10 cellular contexts compared by ENCODE assay signal in genomic region chr4:98204236-98204553, GRCh38. TPM values are rescaled to one million over a fixed set of nuclear protein-coding genes. Genes with fewer than 3 reads are reported as not detected.
DNase-seq lines count a peak whose midpoint lies in the region; ATAC-seq and TF ChIP-seq lines count a peak whose summit lies in the region.
"Had no signal": no experiment of that assay in that cellular context is flagged by ENCODE, and none has a peak within 500 bp of the region (broad histone marks: within the 10 kb centered on the region; RNA-seq: fewer than 3 reads in every experiment).

No MANE protein-coding gene starts in this region.

- no peak for ATAC-seq in activated naive CD8-positive, alpha-beta T cell treated with anti-CD3 and anti-CD28 coated beads, Interleukin-2, amount 50 U/mL, for 24 hours
- ATAC-seq in HG02588 (IDR thresholded peaks at IDR 0.05; ENCODE audit: unreplicated experiment) (peak; percentile 56), HG03457 (IDR thresholded peaks at IDR 0.05; ENCODE audit: unreplicated experiment) (peak; percentile 49)
- ATAC-seq in stimulated activated naive CD8-positive, alpha-beta T cell treated with anti-CD3 and anti-CD28 coated beads, Interleukin-15, amount 100 ng/mL, for 72 hours = peak; percentile 77

- peaks cover 17% of the 10 kb centered on the region for H3K4me1 Mint-ChIP-seq in activated naive CD8-positive, alpha-beta T cell treated with anti-CD3 and anti-CD28 coated beads for 36 hours
- H3K4me1 Mint-ChIP-seq in activated naive CD8-positive, alpha-beta T cell treated with anti-CD3 and anti-CD28 coated beads, Interleukin-2, amount 50 U/mL, for 24 hours = peaks cover 9% of the 10 kb centered on the region
- peaks cover 9% of the 10 kb centered on the region for H3K4me1 Mint-ChIP-seq in stimulated activated naive CD8-positive, alpha-beta T cell treated with anti-CD3 and anti-CD28 coated beads, Interleukin-15, amount 100 ng/mL, for 72 hours
- peaks cover 9% of the 10 kb centered on the region for H3K4me1 Mint-ChIP-seq in activated naive CD4-positive, alpha-beta T cell treated with anti-CD3 and anti-CD28 coated beads for 36 hours (ENCODE audit: low read depth)

- H3K27ac Mint-ChIP-seq in activated naive CD8-positive, alpha-beta T cell treated with anti-CD3 and anti-CD28 coated beads for 36 hours = peak overlapping the region; percentile 93
- no peak overlapping the region for H3K27ac Mint-ChIP-seq in activated naive CD8-positive, alpha-beta T cell treated with anti-CD3 and anti-CD28 coated beads, Interleukin-2, amount 50 U/mL, for 24 hours
- peak overlapping the region in 1 of 2 donors; percentile 85 for H3K27ac Mint-ChIP-seq in stimulated activated naive CD8-positive, alpha-beta T cell treated with anti-CD3 and anti-CD28 coated beads, Interleukin-15, amount 100 ng/mL, for 72 hours
- H3K27ac Mint-ChIP-seq in activated naive CD4-positive, alpha-beta T cell treated with anti-CD3 and anti-CD28 coated beads for 36 hours = no peak overlapping the region

- H3K9me3 ChIP-seq in colonic mucosa = no peaks in the 10 kb centered on the region
- H3K9me3 ChIP-seq: adrenal gland had no signal

- H3K4me3 ChIP-seq in colonic mucosa = no peak overlapping the region
- H3K4me3 ChIP-seq: adrenal gland had no signal

- H3K4me1 ChIP-seq in colonic mucosa = no peaks in the 10 kb centered on the region
- H3K4me1 ChIP-seq: adrenal gland had no signal

- DNase-seq in activated naive CD8-positive, alpha-beta T cell treated with anti-CD3 and anti-CD28 coated beads for 36 hours = no peak
- DNase-seq in activated naive CD8-positive, alpha-beta T cell treated with anti-CD3 and anti-CD28 coated beads, Interleukin-2, amount 50 U/mL, for 24 hours = no peak
- DNase-seq in stimulated activated naive CD8-positive, alpha-beta T cell treated with anti-CD3 and anti-CD28 coated beads, Interleukin-15, amount 100 ng/mL, for 72 hours = no peak
- DNase-seq in activated CD4-positive, CD25-positive, alpha-beta regulatory T cell treated with anti-CD3 and anti-CD28 coated beads, Interleukin-2, amount 50 U/mL, for 72 hours = no peak
- DNase-seq in colonic mucosa = no peak
- DNase-seq in activated naive CD4-positive, alpha-beta T cell treated with anti-CD3 and anti-CD28 coated beads for 36 hours = no peak
- DNase-seq: adrenal gland, IMR-90 had no signal

- CTCF ChIA-PET in activated naive CD4-positive, alpha-beta T cell treated with anti-CD3 and anti-CD28 coated beads for 36 hours (lab: Charles Lee) = no interaction called here

- H3K4me3 Mint-ChIP-seq in activated naive CD8-positive, alpha-beta T cell treated with anti-CD3 and anti-CD28 coated beads for 36 hours = peak overlapping the region; percentile 62
- no peak overlapping the region for H3K4me3 Mint-ChIP-seq in activated naive CD8-positive, alpha-beta T cell treated with anti-CD3 and anti-CD28 coated beads, Interleukin-2, amount 50 U/mL, for 24 hours
- peak overlapping the region in 1 of 2 donors; percentile 55 for H3K4me3 Mint-ChIP-seq in stimulated activated naive CD8-positive, alpha-beta T cell treated with anti-CD3 and anti-CD28 coated beads, Interleukin-15, amount 100 ng/mL, for 72 hours
- no peak overlapping the region for H3K4me3 Mint-ChIP-seq in activated naive CD4-positive, alpha-beta T cell treated with anti-CD3 and anti-CD28 coated beads for 36 hours

- no peak overlapping the region for H3K9ac ChIP-seq in colonic mucosa (ENCODE audit: low read depth in 2 of 2, low read length in 2 of 2)

- H3K9me3 Mint-ChIP-seq in activated naive CD8-positive, alpha-beta T cell treated with anti-CD3 and anti-CD28 coated beads for 36 hours = peaks cover 5% of the 10 kb centered on the region
- peaks cover 9% of the 10 kb centered on the region for H3K9me3 Mint-ChIP-seq in activated naive CD8-positive, alpha-beta T cell treated with anti-CD3 and anti-CD28 coated beads, Interleukin-2, amount 50 U/mL, for 24 hours
- H3K9me3 Mint-ChIP-seq in stimulated activated naive CD8-positive, alpha-beta T cell treated with anti-CD3 and anti-CD28 coated beads, Interleukin-15, amount 100 ng/mL, for 72 hours = peaks cover 11 to 19% of the 10 kb centered on the region in 2 donors
- H3K9me3 Mint-ChIP-seq in activated naive CD4-positive, alpha-beta T cell treated with anti-CD3 and anti-CD28 coated beads for 36 hours = peaks cover 5% of the 10 kb centered on the region

- no peaks in the 10 kb centered on the region for H3K27me3 Mint-ChIP-seq in activated naive CD8-positive, alpha-beta T cell treated with anti-CD3 and anti-CD28 coated beads for 36 hours
- H3K27me3 Mint-ChIP-seq in activated naive CD8-positive, alpha-beta T cell treated with anti-CD3 and anti-CD28 coated beads, Interleukin-2, amount 50 U/mL, for 24 hours = peaks cover 3% of the 10 kb centered on the region
- H3K27me3 Mint-ChIP-seq in stimulated activated naive CD8-positive, alpha-beta T cell treated with anti-CD3 and anti-CD28 coated beads, Interleukin-15, amount 100 ng/mL, for 72 hours = no peaks in the 10 kb centered on the region
- no peaks in the 10 kb centered on the region for H3K27me3 Mint-ChIP-seq in activated naive CD4-positive, alpha-beta T cell treated with anti-CD3 and anti-CD28 coated beads for 36 hours (ENCODE audit: low read depth)

- no peaks in the 10 kb centered on the region for H3K36me3 ChIP-seq in colonic mucosa
- H3K36me3 ChIP-seq: adrenal gland had no signal

- H3K27ac ChIP-seq in colonic mucosa = no peak overlapping the region
- H3K27ac ChIP-seq: adrenal gland had no signal

- H3K36me3 Mint-ChIP-seq in activated naive CD8-positive, alpha-beta T cell treated with anti-CD3 and anti-CD28 coated beads for 36 hours = peaks cover 9% of the 10 kb centered on the region
- no peaks in the 10 kb centered on the region for H3K36me3 Mint-ChIP-seq in activated naive CD8-positive, alpha-beta T cell treated with anti-CD3 and anti-CD28 coated beads, Interleukin-2, amount 50 U/mL, for 24 hours (ENCODE audit: low read depth)
- H3K36me3 Mint-ChIP-seq in activated naive CD4-positive, alpha-beta T cell treated with anti-CD3 and anti-CD28 coated beads for 36 hours (ENCODE audit: low read depth) = no peaks in the 10 kb centered on the region

- H3K27me3 ChIP-seq in colonic mucosa = no peaks in the 10 kb centered on the region
- H3K27me3 ChIP-seq: adrenal gland had no signal

- TF ChIP-seq CTCF in colonic mucosa (IDR thresholded peaks at IDR 0.05) = no peak

- intact Hi-C loops in colonic mucosa (cut with DNase I) = no loop called here
- intact Hi-C loops in activated naive CD4-positive, alpha-beta T cell treated with anti-CD3 and anti-CD28 coated beads for 36 hours (cut with micrococcal nuclease) = no loop called here

RNA-seq across cellular contexts. Expression of gene RAP1GDS1, which starts 57.0 kb away (rescaled TPM):
- 10 to 100 TPM; 61.8 to 62.6 TPM for total RNA-seq in activated naive CD8-positive, alpha-beta T cell treated with anti-CD3 and anti-CD28 coated beads for 36 hours
- 10 to 100 TPM; 38.4 to 42.3 TPM for total RNA-seq in colonic mucosa
- 10 to 100 TPM; 36.7 to 40.9 TPM for total RNA-seq in activated naive CD4-positive, alpha-beta T cell treated with anti-CD3 and anti-CD28 coated beads for 36 hours
